1 cellular context compared by ENCODE assay signal in genomic region chr22:45992737-45993136, GRCh38.
TF ChIP-seq lines count a peak whose summit lies in the region.

No MANE protein-coding gene starts in this region.

TF ChIP-seq in IMR-90, 13 proteins besides CTCF, POLR2A, EP300 and RAD21:
- TF ChIP-seq NFE2L2 (IDR thresholded peaks at IDR 0.05; ENCODE audit: low read depth, low read length), result no peak
- TF ChIP-seq CHD1 (IDR thresholded peaks at IDR 0.05; ENCODE audit: low read depth, low read length), result no peak
- TF ChIP-seq MAFK (IDR thresholded peaks at IDR 0.05; ENCODE audit: low read depth, low read length), result no peak
- TF ChIP-seq MXI1 (IDR thresholded peaks at IDR 0.05; ENCODE audit: borderline replicate concordance, low read depth, low read length), result no peak
- no peak for TF ChIP-seq RFX5 (IDR thresholded peaks at IDR 0.05; ENCODE audit: low read depth, low read length)
- TF ChIP-seq BHLHE40 (IDR thresholded peaks at IDR 0.05; ENCODE audit: low read depth, low read length), result no peak
- TF ChIP-seq MAZ (IDR thresholded peaks at IDR 0.05; ENCODE audit: borderline replicate concordance, low read depth, low read length), result no peak
- TF ChIP-seq SMC3 (IDR thresholded peaks at IDR 0.05; ENCODE audit: low read depth, low read length), result no peak
- TF ChIP-seq FOS (IDR thresholded peaks at IDR 0.05; ENCODE audit: low read depth, low read length), result no peak
- TF ChIP-seq CEBPB (IDR thresholded peaks at IDR 0.05; ENCODE audit: low read depth, low read length), result no peak
- no peak for TF ChIP-seq USF2 (IDR thresholded peaks at IDR 0.05; ENCODE audit: low read depth, low read length)
- TF ChIP-seq ELK1 (IDR thresholded peaks at IDR 0.05; ENCODE audit: borderline replicate concordance, low read depth, low read length), result no peak
- TF ChIP-seq RCOR1 (IDR thresholded peaks at IDR 0.05; ENCODE audit: insufficient replicate concordance, low read length), result no peak
